ENCODE assay signal across 13 cellular contexts in genomic region chr11:7573558-7574296, GRCh38.
A peak's percentile ranks its signal among the peaks of the same experiment; 100 is the strongest.
DNase-seq lines count a peak whose midpoint lies in the region; ATAC-seq and TF ChIP-seq lines count a peak whose summit lies in the region.
"Had no signal": no experiment of that assay in that cellular context is flagged by ENCODE, and none has a peak within 500 bp of the region (broad histone marks: within the 10 kb centered on the region; RNA-seq: fewer than 3 reads in every experiment).

No MANE protein-coding gene starts in this region.

- H3K36me3 ChIP-seq in parathyroid adenoma (ENCODE audit: control insufficient read depth, insufficient read depth, low read length) = no peaks in the 10 kb centered on the region
- H3K36me3 ChIP-seq: SJCRH30 had no signal

- TF ChIP-seq CTCF in parathyroid adenoma (IDR thresholded peaks at IDR 0.05) = no peak

- H3K9me3 ChIP-seq in parathyroid adenoma (ENCODE audit: control insufficient read depth, low read length) = no peaks in the 10 kb centered on the region
- H3K9me3 ChIP-seq: SJCRH30 had no signal

- DNase-seq in DMS53 (lab: John Stamatoyannopoulos, UW) (peak; percentile 80), SW480 (ENCODE audit: low spot score) (peak; percentile 16), islet precursor cell (peak; percentile 69), pons (ENCODE audit: low spot score) (no peak)
- DNase-seq: activated naive CD4-positive, alpha-beta T cell treated with anti-CD3 and anti-CD28 coated beads, Interleukin-2, amount 10 ng/mL, durations not matched to agents 7 days and 5 days; NCI-H2029 treated with DMSO at 0.1 percent for 48 hours; NK-92 treated with Interleukin-12 subunit alpha and Interleukin-12 subunit beta, amount 100 ng/mL, for 24 hours had no signal

- peak overlapping the region; percentile 19 for H3K9ac ChIP-seq in parathyroid adenoma

- H2AFZ ChIP-seq in parathyroid adenoma = no peak overlapping the region

- no peak for ATAC-seq in GM21619 (IDR thresholded peaks at IDR 0.05; ENCODE audit: unreplicated experiment)
- no peak for ATAC-seq in HG02884 (IDR thresholded peaks at IDR 0.05; ENCODE audit: unreplicated experiment)
- no peak for ATAC-seq in HG03139 (IDR thresholded peaks at IDR 0.05; ENCODE audit: unreplicated experiment)
- ATAC-seq: natural killer cell treated with Interleukin-12 subunit alpha and Interleukin-12 subunit beta and Interleukin-15 and Interleukin-18, amount 100 ng/mL, for 72 hours had no signal

- no peaks in the 10 kb centered on the region for H3K79me2 ChIP-seq in parathyroid adenoma

- H3K4me3 ChIP-seq in parathyroid adenoma (ENCODE audit: low read depth, low read length) = peak overlapping the region; percentile 20
- H3K4me3 ChIP-seq: SJCRH30 had no signal

- H3K27ac ChIP-seq in parathyroid adenoma = peak overlapping the region; percentile 98
- H3K27ac ChIP-seq: SJCRH30 had no signal

- H3K4me2 ChIP-seq in parathyroid adenoma (ENCODE audit: low read length) = peak overlapping the region; percentile 68

- peaks cover 47% of the 10 kb centered on the region for H3K4me1 ChIP-seq in parathyroid adenoma

- no peaks in the 10 kb centered on the region for H3K27me3 ChIP-seq in parathyroid adenoma (ENCODE audit: control insufficient read depth, insufficient read depth, low read length)
- H3K27me3 ChIP-seq: SJCRH30 had no signal
